ENCODE assay signal across 16 cellular contexts in genomic region chr3:135970500-135971116, GRCh38.
DNase-seq lines count a peak whose midpoint lies in the region; ATAC-seq lines count a peak whose summit lies in the region.
"Had no signal": no experiment of that assay in that cellular context is flagged by ENCODE, and none has a peak within 500 bp of the region (broad histone marks: within the 10 kb centered on the region; RNA-seq: fewer than 3 reads in every experiment).

No MANE protein-coding gene starts in this region.

- ATAC-seq in GM18520 (IDR thresholded peaks at IDR 0.05; ENCODE audit: unreplicated experiment) (no peak), HG02981 (IDR thresholded peaks at IDR 0.05; ENCODE audit: unreplicated experiment) (no peak), GM21447 (IDR thresholded peaks at IDR 0.05; ENCODE audit: unreplicated experiment) (no peak)
- ATAC-seq: activated naive CD8-positive, alpha-beta T cell treated with anti-CD3 and anti-CD28 coated beads, Interleukin-2, amount 50 U/mL, for 24 hours had no signal

- in situ Hi-C loops in KBM-7 (cut with MboI; ENCODE audit: low pct_unique_long_range_greater_than_20kb, low sequenced_read_pairs): no loop called here

- H3K27ac ChIP-seq in angular gyrus (ENCODE audit: low read depth, low read length): peak overlapping the region; percentile 86
- H3K27ac ChIP-seq: SK-N-MC had no signal

- peak; percentile 56 for DNase-seq in AG08395 (ENCODE audit: low spot score)
- DNase-seq in KBM-7: peak; percentile 83
- peak in 27 of 51 donors; percentile 1 to 66 (median 18) for DNase-seq in hypothalamus (lab: John Stamatoyannopoulos, UW)
- no peak for DNase-seq in NOMO-1 treated with dmso at 0.1 percent for 144 hours (lab: John Stamatoyannopoulos, UW; ENCODE audit: unreplicated experiment)
- DNase-seq: ACHN; activated CD4-positive, CD25-positive, alpha-beta regulatory T cell; activated naive CD8-positive, alpha-beta T cell treated with anti-CD3 and anti-CD28 coated beads, Interleukin-2, amount 50 U/mL, for 24 hours; DMS53; heart left ventricle; NCI-H1694 treated with DMSO at 0.1 percent for 48 hours; NCI-H82 had no signal
